Comparison of ENCODE assay signal across 1 cellular context in the genomic region with DNA sequence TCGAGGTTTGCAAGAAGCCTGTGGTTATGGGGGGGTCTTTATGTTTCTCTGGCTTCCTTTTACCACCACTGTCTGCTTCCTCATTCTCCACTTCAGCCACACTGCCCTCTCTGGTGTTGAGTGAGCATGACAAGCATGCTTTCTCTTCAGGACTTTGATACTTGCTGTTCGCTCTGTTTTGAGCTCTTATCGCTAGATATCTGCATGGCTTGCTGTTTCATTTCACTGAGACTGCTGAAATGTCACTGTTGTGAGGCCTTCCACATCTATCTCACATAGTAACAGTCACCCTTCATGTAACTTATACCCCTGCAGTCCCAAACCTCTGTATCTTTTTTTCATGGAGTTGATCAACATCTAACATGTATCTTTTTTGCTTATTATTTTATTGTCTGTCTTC.
TF ChIP-seq lines count a peak whose summit lies in the region.

No MANE protein-coding gene starts in this region.

TF ChIP-seq in K562, 482 proteins besides CTCF, POLR2A, EP300 and RAD21 (continued from another document):
- TF ChIP-seq L3MBTL2 (IDR thresholded peaks at IDR 0.05) (0 out of 2 replicates have a peak, but pooled peaks have one; percentile 29), HDAC1 (IDR thresholded peaks at IDR 0.05) (peak in 1 of 2 experiments; percentile 45; a peak in 1 of 4 replicates), NR2C1 (IDR thresholded peaks at IDR 0.05) (no peak), NR2C1 (tag; IDR thresholded peaks at IDR 0.05) (no peak), MTA3 (IDR thresholded peaks at IDR 0.05; ENCODE audit: borderline replicate concordance) (no peak), FOSL1 (tag; conservative IDR thresholded peaks at IDR 0.05) (no peak), PRPF4 (IDR thresholded peaks at IDR 0.05; ENCODE audit: insufficient read depth, low read depth, low read length, poor library complexity, severe bottlenecking) (no peak), ARNT (IDR thresholded peaks at IDR 0.05) (peak in 1 of 2 experiments; percentile 75; a peak in 1 of 4 replicates), CREM (IDR thresholded peaks at IDR 0.05; ENCODE audit: low read depth) (peak; percentile 62; the same call in 1 of the 2 replicates), ZNF184 (CRISPR knock-in tag; IDR thresholded peaks at IDR 0.05) (no peak), CTBP1 (IDR thresholded peaks at IDR 0.05; ENCODE audit: borderline replicate concordance) (peak; percentile 28; the same call in 1 of the 2 replicates), FOXJ2 (tag; IDR thresholded peaks at IDR 0.05) (no peak)
- TF ChIP-seq, protein P1, sequence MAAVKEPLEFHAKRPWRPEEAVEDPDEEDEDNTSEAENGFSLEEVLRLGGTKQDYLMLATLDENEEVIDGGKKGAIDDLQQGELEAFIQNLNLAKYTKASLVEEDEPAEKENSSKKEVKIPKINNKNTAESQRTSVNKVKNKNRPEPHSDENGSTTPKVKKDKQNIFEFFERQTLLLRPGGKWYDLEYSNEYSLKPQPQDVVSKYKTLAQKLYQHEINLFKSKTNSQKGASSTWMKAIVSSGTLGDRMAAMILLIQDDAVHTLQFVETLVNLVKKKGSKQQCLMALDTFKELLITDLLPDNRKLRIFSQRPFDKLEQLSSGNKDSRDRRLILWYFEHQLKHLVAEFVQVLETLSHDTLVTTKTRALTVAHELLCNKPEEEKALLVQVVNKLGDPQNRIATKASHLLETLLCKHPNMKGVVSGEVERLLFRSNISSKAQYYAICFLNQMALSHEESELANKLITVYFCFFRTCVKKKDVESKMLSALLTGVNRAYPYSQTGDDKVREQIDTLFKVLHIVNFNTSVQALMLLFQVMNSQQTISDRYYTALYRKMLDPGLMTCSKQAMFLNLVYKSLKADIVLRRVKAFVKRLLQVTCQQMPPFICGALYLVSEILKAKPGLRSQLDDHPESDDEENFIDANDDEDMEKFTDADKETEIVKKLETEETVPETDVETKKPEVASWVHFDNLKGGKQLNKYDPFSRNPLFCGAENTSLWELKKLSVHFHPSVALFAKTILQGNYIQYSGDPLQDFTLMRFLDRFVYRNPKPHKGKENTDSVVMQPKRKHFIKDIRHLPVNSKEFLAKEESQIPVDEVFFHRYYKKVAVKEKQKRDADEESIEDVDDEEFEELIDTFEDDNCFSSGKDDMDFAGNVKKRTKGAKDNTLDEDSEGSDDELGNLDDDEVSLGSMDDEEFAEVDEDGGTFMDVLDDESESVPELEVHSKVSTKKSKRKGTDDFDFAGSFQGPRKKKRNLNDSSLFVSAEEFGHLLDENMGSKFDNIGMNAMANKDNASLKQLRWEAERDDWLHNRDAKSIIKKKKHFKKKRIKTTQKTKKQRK (IDR thresholded peaks at IDR 0.05; ENCODE audit: borderline replicate concordance, low read depth, low read length), result no peak
